13 cellular contexts compared by ENCODE assay signal in genomic region chr20:62119591-62120364, GRCh38. TPM values are rescaled to one million over a fixed set of nuclear protein-coding genes. Genes with fewer than 3 reads are reported as not detected.
DNase-seq lines count a peak whose midpoint lies in the region; ATAC-seq and TF ChIP-seq lines count a peak whose summit lies in the region.
"Had no signal": no experiment of that assay in that cellular context is flagged by ENCODE, and none has a peak within 500 bp of the region (broad histone marks: within the 10 kb centered on the region; RNA-seq: fewer than 3 reads in every experiment).

No MANE protein-coding gene starts in this region.

- in situ Hi-C loops in ACHN (cut with HindIII; ENCODE audit: low pct_ligation_motif_present, low pct_unique_long_range_greater_than_20kb, low sequenced_read_pairs) = no loop called here

- H3K27ac Mint-ChIP-seq in effector memory CD8-positive, alpha-beta T cell = peak overlapping the region; percentile 92 to 93
- H3K27ac Mint-ChIP-seq in osteocyte (ENCODE audit: unreplicated experiment) = peak overlapping the region; percentile 65
- H3K27ac Mint-ChIP-seq: stimulated activated naive B cell treated with anti-CD40 and anti-IgM and Interleukin-4, amounts not matched to agents 10 μg/mL and 1 μg/mL and 100 μg/mL, for 72 hours had no signal

- POLR2A ChIA-PET in RWPE1 (lab: Yijun Ruan, JAX; ENCODE audit: low non-redundant PET) = no interaction called here

- H3K4me3 Mint-ChIP-seq in effector memory CD8-positive, alpha-beta T cell = peak overlapping the region in 1 of 2 donors; percentile 44
- H3K4me3 Mint-ChIP-seq in osteocyte (ENCODE audit: unreplicated experiment) = peak overlapping the region; percentile 84

- peak overlapping the region; percentile 98; the same call in 1 of the 2 replicates for H3K27ac ChIP-seq in RWPE1
- H3K27ac ChIP-seq: adrenal gland, SJSA1 had no signal

- CTCF ChIA-PET in RWPE1 (lab: Yijun Ruan, JAX) = interaction anchor here (1.6 kb wide), 1 partner anchor 53 kb away, joined by 5 read pairs; no protein-coding TSS in a partner anchor

- no peaks in the 10 kb centered on the region for H3K27me3 Mint-ChIP-seq in effector memory CD8-positive, alpha-beta T cell
- H3K27me3 Mint-ChIP-seq in osteocyte (ENCODE audit: unreplicated experiment) = peaks cover 30% of the 10 kb centered on the region

- H3K4me1 Mint-ChIP-seq in effector memory CD8-positive, alpha-beta T cell (ENCODE audit: low read depth in 2 of 2) = peaks cover 45 to 47% of the 10 kb centered on the region in 2 donors
- peaks cover 24% of the 10 kb centered on the region for H3K4me1 Mint-ChIP-seq in osteocyte (ENCODE audit: unreplicated experiment)

- no peaks in the 10 kb centered on the region for H3K9me3 Mint-ChIP-seq in effector memory CD8-positive, alpha-beta T cell
- H3K9me3 Mint-ChIP-seq in osteocyte (ENCODE audit: unreplicated experiment) = no peaks in the 10 kb centered on the region

- peaks cover 43% of the 10 kb centered on the region for H3K36me3 Mint-ChIP-seq in effector memory CD8-positive, alpha-beta T cell (ENCODE audit: insufficient read depth)
- no peaks in the 10 kb centered on the region for H3K36me3 Mint-ChIP-seq in osteocyte (ENCODE audit: unreplicated experiment)

- no peak for DNase-seq in RWPE1 (ENCODE audit: low spot score)
- DNase-seq in effector memory CD8-positive, alpha-beta T cell = no peak
- DNase-seq in osteocyte (ENCODE audit: extremely low spot score, unreplicated experiment) = no peak
- DNase-seq in ACHN = no peak
- DNase-seq: activated CD4-positive, alpha-beta T cell treated with anti-CD3 and anti-CD28 coated beads for 48 hours; DMS 273 treated with DMSO at 0.1 percent for 48 hours; head of caudate nucleus; MM.1S; NCI-H524; stimulated activated naive B cell treated with anti-CD40 and anti-IgM and Interleukin-4, amounts not matched to agents 10 μg/mL and 1 μg/mL and 100 μg/mL, for 72 hours had no signal

- ATAC-seq in effector memory CD8-positive, alpha-beta T cell (replicated peaks) = no peak
- ATAC-seq in esophagus mucosa = no peak
- ATAC-seq: stimulated activated naive B cell treated with anti-CD40 and anti-IgM and Interleukin-4, amounts not matched to agents 10 μg/mL and 1 μg/mL and 100 μg/mL, for 72 hours had no signal

- TF ChIP-seq CTCF in RWPE1 (conservative IDR thresholded peaks at IDR 0.05; ENCODE audit: low read depth) (no peak), osteocyte (IDR thresholded peaks at IDR 0.05) (no peak)

RNA-seq across cellular contexts. Expression of gene LSM14B, which starts 2.5 kb away (rescaled TPM):
- 67.8 and 68.7 TPM in 2 replicates for total RNA-seq in osteocyte
- total RNA-seq in esophagus mucosa = 28.7 TPM

RNA-seq across cellular contexts. Expression of gene PSMA7, which starts 23.4 kb away (rescaled TPM):
- 209 and 217 TPM in 2 replicates for total RNA-seq in osteocyte
- 177 TPM for total RNA-seq in esophagus mucosa

RNA-seq across cellular contexts. Expression of gene SS18L1, which starts 23.8 kb away (rescaled TPM):
- 18.3 and 19.9 TPM in 2 replicates for total RNA-seq in osteocyte
- total RNA-seq in esophagus mucosa = 6.9 TPM

RNA-seq across cellular contexts. Expression of gene TAF4, which starts 54.1 kb away (rescaled TPM):
- total RNA-seq in osteocyte = 17.3 and 22.8 TPM in 2 replicates
- 7.7 TPM for total RNA-seq in esophagus mucosa
